8 cellular contexts compared by ENCODE assay signal in the genomic region with DNA sequence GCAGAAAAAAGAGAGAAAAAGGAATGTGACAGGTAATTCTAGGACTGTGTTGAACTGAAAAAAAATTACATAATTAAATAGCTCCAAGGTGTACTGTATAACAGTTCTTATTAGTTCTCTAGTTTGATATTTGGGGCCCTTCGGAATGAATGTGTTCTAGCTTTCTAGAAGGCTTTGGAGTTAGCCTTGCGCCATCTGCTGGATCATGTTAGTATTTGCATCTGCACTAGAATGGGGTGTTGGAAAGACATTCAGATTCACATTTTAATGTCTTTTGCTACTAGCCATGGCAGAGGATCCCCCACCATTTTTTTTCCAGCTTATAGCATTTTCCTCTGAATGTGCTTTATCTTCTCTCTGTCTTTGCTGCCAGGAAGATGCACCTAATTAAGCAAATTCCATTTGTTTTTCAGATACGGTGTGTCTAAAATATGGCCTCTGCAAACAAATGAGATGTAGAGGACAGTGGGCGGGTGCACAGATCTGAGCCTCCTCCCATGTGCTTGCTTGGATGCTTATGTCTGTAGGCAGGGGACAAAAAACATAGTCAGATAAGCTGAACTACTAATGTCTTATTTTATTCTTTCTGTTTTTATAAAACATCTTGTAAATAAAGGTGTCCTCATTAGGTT.
DNase-seq lines count a peak whose midpoint lies in the region; ATAC-seq and TF ChIP-seq lines count a peak whose summit lies in the region.

No MANE protein-coding gene starts in this region.

- H3K36me3 ChIP-seq in cardiac muscle cell = no peaks in the 10 kb centered on the region

- no peak overlapping the region for H3K4me3 ChIP-seq in cardiac muscle cell

- no peak overlapping the region for H3K27ac ChIP-seq in cardiac muscle cell

- peak; percentile 76 for TF ChIP-seq RAD21 in Ishikawa (IDR thresholded peaks at IDR 0.05; ENCODE audit: low read depth)

- intact Hi-C loops in posterior vena cava (cut with DNase I) = no loop called here

- peak; percentile 81 for TF ChIP-seq CTCF in cardiac muscle cell (IDR thresholded peaks at IDR 0.05; ENCODE audit: low read depth, low read length)

- DNase-seq in GM04503 (ENCODE audit: low read depth) = peak; percentile 21
- DNase-seq in OCI-M1 (lab: John Stamatoyannopoulos, UW) = peak; percentile 72
- DNase-seq in activated naive CD4-positive, alpha-beta T cell treated with anti-CD3 and anti-CD28 coated beads, Interleukin-2, amount 50 U/mL, for 16 hours = peak; percentile 30
- peak; percentile 80 to 82 for DNase-seq in cardiac muscle cell (ENCODE audit: low read depth in 1 of 2, low spot score in 1 of 2)
- DNase-seq in putamen (ENCODE audit: low spot score) = peak; percentile 73
- DNase-seq in posterior vena cava (ENCODE audit: low spot score) = no peak

- no peaks in the 10 kb centered on the region for H3K4me1 ChIP-seq in cardiac muscle cell (ENCODE audit: low read depth)

- peak; percentile 83 for ATAC-seq in GM21723 (IDR thresholded peaks at IDR 0.05; ENCODE audit: unreplicated experiment)

- TF ChIP-seq EP300 in Ishikawa (IDR thresholded peaks at IDR 0.05; ENCODE audit: borderline replicate concordance) = no peak

- no peaks in the 10 kb centered on the region for H3K27me3 ChIP-seq in cardiac muscle cell

- H3K9me3 ChIP-seq in cardiac muscle cell (ENCODE audit: low read depth) = no peaks in the 10 kb centered on the region

TF ChIP-seq in Ishikawa, 13 proteins besides CTCF, POLR2A, EP300 and RAD21:
- TF ChIP-seq YY1 (IDR thresholded peaks at IDR 0.05; ENCODE audit: low read depth) = no peak
